In genomic region chr12:9634177-9634803, GRCh38 we compare ENCODE assay signal across 8 cellular contexts. TPM values are rescaled to one million over a fixed set of nuclear protein-coding genes. Genes with fewer than 3 reads are reported as not detected.
DNase-seq lines count a peak whose midpoint lies in the region; ATAC-seq and TF ChIP-seq lines count a peak whose summit lies in the region.

No MANE protein-coding gene starts in this region.

- H3K4me1 ChIP-seq in lung (ENCODE audit: control insufficient read depth in 2 of 2, insufficient read depth in 2 of 2, low read length in 2 of 2), result no peaks in the 10 kb centered on the region

- WGBS in lung, 2 donors, result 28 to 33% methylated on average over 2 of the region's 2 CpGs

- DNase-seq in NCI-H82 (lab: John Stamatoyannopoulos, UW), result peak; percentile 61
- DNase-seq in NCI-H82 treated with DMSO at 0.1 percent for 48 hours (lab: John Stamatoyannopoulos, UW; ENCODE audit: unreplicated experiment), result no peak
- DNase-seq in M059J (ENCODE audit: low read depth), result peak; percentile 54
- peak; percentile 79 for DNase-seq in MCF 10A (ENCODE audit: unreplicated experiment)
- peak; percentile 71 for DNase-seq in lung (ENCODE audit: low spot score)
- peak; percentile 66 to 83 for DNase-seq in stimulated activated effector memory CD8-positive, alpha-beta T cell treated with anti-CD3 and anti-CD28 coated beads, Interleukin-12 subunit alpha, Interleukin-12 subunit beta, amount 100 ng/mL, for 72 hours (ENCODE audit: low spot score in 2 of 2)

- H3K4me3 Mint-ChIP-seq in MCF 10A (ENCODE audit: unreplicated experiment), result no peak overlapping the region
- no peak overlapping the region for H3K4me3 Mint-ChIP-seq in stimulated activated effector memory CD8-positive, alpha-beta T cell treated with anti-CD3 and anti-CD28 coated beads, Interleukin-12 subunit alpha, Interleukin-12 subunit beta, amount 100 ng/mL, for 72 hours

- H3K9me3 ChIP-seq in lung (ENCODE audit: control insufficient read depth in 2 of 2, insufficient read depth in 1 of 2, low read length in 1 of 2), result no peaks in the 10 kb centered on the region

- no peaks in the 10 kb centered on the region for H3K4me1 Mint-ChIP-seq in MCF 10A (ENCODE audit: insufficient read depth, unreplicated experiment)
- H3K4me1 Mint-ChIP-seq in stimulated activated effector memory CD8-positive, alpha-beta T cell treated with anti-CD3 and anti-CD28 coated beads, Interleukin-12 subunit alpha, Interleukin-12 subunit beta, amount 100 ng/mL, for 72 hours, result peaks cover 47% of the 10 kb centered on the region

- intact Hi-C loops in MCF 10A (cut with micrococcal nuclease), result loop anchor here (1.0 to 2.0 kb wide), 3 partner anchors 74 to 303 kb away; no protein-coding TSS in a partner anchor

- no peaks in the 10 kb centered on the region for H3K27me3 Mint-ChIP-seq in MCF 10A (ENCODE audit: insufficient read depth, unreplicated experiment)

- TF ChIP-seq CTCF in WI38 (IDR thresholded peaks at IDR 0.05; ENCODE audit: low read depth, low read length) (peak; percentile 48), MCF 10A (IDR thresholded peaks at IDR 0.05; ENCODE audit: unreplicated experiment) (peak; percentile 73), lung (IDR thresholded peaks at IDR 0.05; ENCODE audit: control extremely low read depth, extremely low read depth) (peak; percentile 58)

- no peaks in the 10 kb centered on the region for H3K36me3 ChIP-seq in lung (ENCODE audit: control insufficient read depth in 2 of 2, insufficient read depth in 2 of 2, low read length in 2 of 2)

- CTCF ChIA-PET in MCF 10A (lab: Yijun Ruan, JAX), result interaction anchor here (0.5 to 8.3 kb wide), 26 partner anchors 9 to 853 kb away, joined by 3 to 108 read pairs (median 4); no protein-coding TSS in a partner anchor

- H3K27me3 ChIP-seq in lung (ENCODE audit: control insufficient read depth, insufficient read depth), result no peaks in the 10 kb centered on the region

- H3K27ac Mint-ChIP-seq in MCF 10A (ENCODE audit: low read depth, unreplicated experiment), result no peak overlapping the region
- peak overlapping the region; percentile 65 for H3K27ac Mint-ChIP-seq in stimulated activated effector memory CD8-positive, alpha-beta T cell treated with anti-CD3 and anti-CD28 coated beads, Interleukin-12 subunit alpha, Interleukin-12 subunit beta, amount 100 ng/mL, for 72 hours

- H3K4me3 ChIP-seq in WI38 (ENCODE audit: low read depth, low read length) (no peak overlapping the region), lung (no peak overlapping the region)

- no peak for ATAC-seq in lung (ENCODE audit: insufficient read depth, low FRiP score)
- ATAC-seq in stimulated activated effector memory CD8-positive, alpha-beta T cell treated with anti-CD3 and anti-CD28 coated beads, Interleukin-12 subunit alpha, Interleukin-12 subunit beta, amount 100 ng/mL, for 72 hours, result peak; percentile 66
- ATAC-seq in HG03457 (IDR thresholded peaks at IDR 0.05; ENCODE audit: unreplicated experiment), result no peak

- BruUV-seq in MCF 10A (replicated peaks; lab: Mats Ljungman, UMichigan), result no TSS peak

- no peaks in the 10 kb centered on the region for H3K36me3 Mint-ChIP-seq in MCF 10A (ENCODE audit: insufficient read depth, unreplicated experiment)
- H3K36me3 Mint-ChIP-seq in stimulated activated effector memory CD8-positive, alpha-beta T cell treated with anti-CD3 and anti-CD28 coated beads, Interleukin-12 subunit alpha, Interleukin-12 subunit beta, amount 100 ng/mL, for 72 hours, result no peaks in the 10 kb centered on the region

- POLR2A ChIA-PET in MCF 10A (lab: Yijun Ruan, JAX), result no interaction called here

- no peak overlapping the region for H3K27ac ChIP-seq in lung (ENCODE audit: low read depth in 1 of 2, low read length in 1 of 2)

- no peaks in the 10 kb centered on the region for H3K9me3 Mint-ChIP-seq in MCF 10A (ENCODE audit: unreplicated experiment)
- no peaks in the 10 kb centered on the region for H3K9me3 Mint-ChIP-seq in stimulated activated effector memory CD8-positive, alpha-beta T cell treated with anti-CD3 and anti-CD28 coated beads, Interleukin-12 subunit alpha, Interleukin-12 subunit beta, amount 100 ng/mL, for 72 hours

RNA-seq across cellular contexts. Expression of gene KLRB1, which starts 26.6 kb away (rescaled TPM):
- total RNA-seq in M059J (2014; rRNA removed; shearing (Covaris generic)), result not detected in 2 replicates
- not detected in 2 replicates for total RNA-seq in MCF 10A (2022)
- total RNA-seq in lung, result 1 to 10 TPM; 1.4 to 3.5 TPM
- polyA plus RNA-seq in lung, result 1 to 10 TPM; 1.9 to 2.7 TPM

RNA-seq across cellular contexts. Expression of gene CLEC2D, which starts 35.2 kb away (rescaled TPM):
- 0.07 and 3.5 TPM in 2 replicates for total RNA-seq in M059J (2014; rRNA removed; shearing (Covaris generic))
- total RNA-seq in MCF 10A (2022), result 5.1 and 6.7 TPM in 2 replicates
- total RNA-seq in lung, result 10 to 100 TPM; 11.6 to 30.5 TPM
- 1 to 10 TPM; 4.4 to 6.4 TPM for polyA plus RNA-seq in lung
